ENCODE assay signal across 14 cellular contexts in genomic region chr3:82293867-82294266, GRCh38.
DNase-seq lines count a peak whose midpoint lies in the region; ATAC-seq, FAIRE-seq and TF ChIP-seq lines count a peak whose summit lies in the region.
"Had no signal": no experiment of that assay in that cellular context is flagged by ENCODE, and none has a peak within 500 bp of the region (broad histone marks: within the 10 kb centered on the region; RNA-seq: fewer than 3 reads in every experiment).

No MANE protein-coding gene starts in this region.

- POLR2A ChIA-PET in GM12878 (lab: Charles Lee) = no interaction called here
- POLR2A ChIA-PET in OCI-LY7 (lab: Charles Lee) = no interaction called here

- H2AFZ ChIP-seq in GM12878 (ENCODE audit: control insufficient read depth, low read depth, low read length) = no peak overlapping the region
- no peak overlapping the region for H2AFZ ChIP-seq in OCI-LY7 (ENCODE audit: low read length)

- peak; percentile 57 for DNase-seq in GM12878 (ENCODE audit: low read depth, low spot score)
- no peak for DNase-seq in OCI-M1 (lab: John Stamatoyannopoulos, UW)
- DNase-seq in OCI-LY7 (ENCODE audit: low spot score) = no peak
- DNase-seq in frontal cortex (ENCODE audit: low spot score in 2 of 2) = no peak
- no peak for DNase-seq in immature natural killer cell
- DNase-seq: COR-L47; NCI-H446 treated with DMSO at 0.1 percent for 48 hours; stimulated activated CD4-positive, alpha-beta T cell treated with anti-CD3 and anti-CD28 coated beads, Interleukin-4, amount 100 ng/mL, for 4 hours had no signal

- TF ChIP-seq RAD21 in GM12878 (IDR thresholded peaks at IDR 0.05; ENCODE audit: insufficient read depth, low read depth, low read length) = no peak

- H3K4me1 Mint-ChIP-seq in immature natural killer cell = no peaks in the 10 kb centered on the region

- H4K20me1 ChIP-seq in GM12878 (ENCODE audit: control insufficient read depth, insufficient read depth) (no peaks in the 10 kb centered on the region), OCI-LY7 (ENCODE audit: insufficient read depth, low read length) (no peaks in the 10 kb centered on the region)

- in situ Hi-C loops in GM12878 (cut with MboI) = no loop called here

- H3K79me2 ChIP-seq in GM12878 (ENCODE audit: control insufficient read depth, insufficient read depth, low read length) = no peaks in the 10 kb centered on the region
- H3K79me2 ChIP-seq in OCI-LY7 (ENCODE audit: insufficient read depth, low read depth, low read length) = no peaks in the 10 kb centered on the region

- intact Hi-C loops in GM12878 (cut with micrococcal nuclease; ENCODE audit: unreplicated experiment) = loop anchor here (10.0 kb wide), 1 partner anchor 529 kb away; the partner anchor contains the start of gene GBE1
- intact Hi-C loops in OCI-LY7 (cut with micrococcal nuclease; ENCODE audit: unreplicated experiment) = no loop called here

- CTCF ChIA-PET in GM12878 (lab: Yijun Ruan, JAX) (no interaction called here), OCI-LY7 (lab: Charles Lee; ENCODE audit: unreplicated experiment) (no interaction called here)

- TF ChIP-seq EP300 in GM12878 (IDR thresholded peaks at IDR 0.05; ENCODE audit: borderline replicate concordance in 1 of 2, control insufficient read depth in 1 of 2, low read depth in 2 of 2, low read length in 2 of 2) = peak; percentile 88 to 90

- RAD21 ChIA-PET in GM12878 (lab: Charles Lee; ENCODE audit: unreplicated experiment) = interaction anchor here (0.7 kb wide), 1 partner anchor 476 kb away, joined by 4 read pairs; no protein-coding TSS in a partner anchor

- H3K9me3 Mint-ChIP-seq in immature natural killer cell = peaks cover 6 to 35% (median 21%) of the 10 kb centered on the region in 6 donors

- H3K4me2 ChIP-seq in GM12878 (ENCODE audit: control insufficient read depth, insufficient read depth) = peak overlapping the region; percentile 45
- H3K4me2 ChIP-seq in OCI-LY7 (ENCODE audit: low read length) = no peak overlapping the region

- H3K4me1 ChIP-seq in GM12878 (ENCODE audit: control insufficient read depth, insufficient read depth, low read length) (no peaks in the 10 kb centered on the region; the same call in 1 of the 2 replicates), OCI-LY7 (ENCODE audit: insufficient read depth, low read length, poor library complexity, severe bottlenecking) (no peaks in the 10 kb centered on the region)
- H3K4me1 ChIP-seq: prostate gland, SJSA1 had no signal

- no peaks in the 10 kb centered on the region for H3K36me3 Mint-ChIP-seq in immature natural killer cell

- no peak overlapping the region for H3K4me3 ChIP-seq in GM12878
- no peak overlapping the region for H3K4me3 ChIP-seq in OCI-LY7 (ENCODE audit: low read depth, low read length, poor library complexity, severe bottlenecking)
- H3K4me3 ChIP-seq: cardiac muscle cell, prostate gland, SJSA1 had no signal

- H3K27me3 ChIP-seq in GM12878 (replicated peaks in 1 of 2; ENCODE audit: control insufficient read depth in 2 of 2, insufficient read depth in 2 of 2, low read length in 1 of 2) = no peaks in the 10 kb centered on the region
- H3K27me3 ChIP-seq: cardiac muscle cell, SJSA1 had no signal

- TF ChIP-seq CTCF in GM12878 (IDR thresholded peaks at IDR 0.05 in 2 of 3, conservative IDR thresholded peaks at IDR 0.05 in 1 of 3; ENCODE audit: control insufficient read depth in 2 of 3, extremely low read depth in 1 of 3, insufficient read depth in 1 of 3, low read depth in 3 of 3, low read length in 3 of 3) (no peak), OCI-LY7 (conservative IDR thresholded peaks at IDR 0.05; ENCODE audit: low read length) (no peak)

- H3K27ac ChIP-seq in GM12878 (ENCODE audit: control insufficient read depth, insufficient read depth) = no peak overlapping the region
- H3K27ac ChIP-seq in OCI-LY7 (ENCODE audit: low read depth, low read length, poor library complexity, severe bottlenecking) = no peak overlapping the region
- H3K27ac ChIP-seq: cardiac muscle cell, prostate gland, SJSA1 had no signal

- peaks cover 0 to 1% (median 0%) of the 10 kb centered on the region in 3 donors for H3K27me3 Mint-ChIP-seq in immature natural killer cell (ENCODE audit: low read depth in 3 of 3)

- SMC1A ChIA-PET in GM12878 (lab: Charles Lee; ENCODE audit: uncharacterized antibody, unreplicated experiment) = interaction anchor here (1.1 kb wide), 1 partner anchor 9 kb away, joined by 3 read pairs; no protein-coding TSS in a partner anchor

- H3K27ac Mint-ChIP-seq in immature natural killer cell = no peak overlapping the region

- BruUV-seq in GM12878 (replicated peaks; lab: Mats Ljungman, UMichigan) = no TSS peak
- BruUV-seq in OCI-LY7 (replicated peaks; lab: Mats Ljungman, UMichigan) = no TSS peak

- no peak overlapping the region for H3K4me3 Mint-ChIP-seq in immature natural killer cell

- ATAC-seq in GM19043 (IDR thresholded peaks at IDR 0.05; ENCODE audit: low read depth, unreplicated experiment) (peak; percentile 74), HG02571 (IDR thresholded peaks at IDR 0.05; ENCODE audit: unreplicated experiment) (peak; percentile 70), HG03139 (IDR thresholded peaks at IDR 0.05; ENCODE audit: unreplicated experiment) (peak; percentile 74), GM12878 (peak; percentile 93)

- peak; percentile 57 for FAIRE-seq in GM12878 (lab: Jason Lieb, UNC)
- no peak for FAIRE-seq in frontal cortex (lab: Jason Lieb, UNC)

- H3K9me2 ChIP-seq in OCI-LY7 (ENCODE audit: insufficient read depth, low read length) = no peaks in the 10 kb centered on the region

- H3K36me3 ChIP-seq in GM12878 (ENCODE audit: control insufficient read depth in 2 of 2, insufficient read depth in 2 of 2, low read length in 1 of 2) = no peaks in the 10 kb centered on the region
- no peaks in the 10 kb centered on the region for H3K36me3 ChIP-seq in OCI-LY7 (ENCODE audit: insufficient read depth, low read length)
- H3K36me3 ChIP-seq: cardiac muscle cell, prostate gland, SJSA1 had no signal

- no peaks in the 10 kb centered on the region; the same call in 1 of the 3 replicates for H3K9me3 ChIP-seq in GM12878 (replicated peaks; ENCODE audit: control insufficient read depth, insufficient read depth, low read length)
- no peaks in the 10 kb centered on the region for H3K9me3 ChIP-seq in OCI-LY7 (ENCODE audit: low read length)
- H3K9me3 ChIP-seq: prostate gland, SJSA1 had no signal

- TF ChIP-seq POLR2A in GM12878 (IDR thresholded peaks at IDR 0.05; ENCODE audit: low read depth, low read length) = no peak

- H3K9ac ChIP-seq in GM12878 (ENCODE audit: control insufficient read depth, insufficient read depth, low read length) = no peak overlapping the region

TF ChIP-seq in GM12878, 131 proteins besides CTCF, POLR2A, EP300 and RAD21 (continues in another document):
- TF ChIP-seq ZBTB40 (IDR thresholded peaks at IDR 0.05; ENCODE audit: borderline replicate concordance) (no peak), CHD1 (IDR thresholded peaks at IDR 0.05; ENCODE audit: low read depth, low read length) (no peak), MXI1 (IDR thresholded peaks at IDR 0.05; ENCODE audit: low read depth, low read length) (no peak), BCL3 (IDR thresholded peaks at IDR 0.05; ENCODE audit: borderline replicate concordance, insufficient read depth, low read depth, low read length, poor library complexity, severe bottlenecking) (peak; percentile 54), CBX3 (IDR thresholded peaks at IDR 0.05; ENCODE audit: borderline replicate concordance, low read depth) (no peak), SUZ12 (IDR thresholded peaks at IDR 0.05; ENCODE audit: unreplicated experiment) (no peak), ATF3 (IDR thresholded peaks at IDR 0.05; ENCODE audit: borderline replicate concordance, extremely low read depth, low read depth, low read length) (no peak), SREBF2 (IDR thresholded peaks at IDR 0.05; ENCODE audit: low read length) (no peak), ZNF274 (IDR thresholded peaks at IDR 0.05; ENCODE audit: insufficient read depth, insufficient read length) (no peak), CHD4 (IDR thresholded peaks at IDR 0.05) (no peak)
